ENCODE assay signal across 10 cellular contexts in the genomic region with DNA sequence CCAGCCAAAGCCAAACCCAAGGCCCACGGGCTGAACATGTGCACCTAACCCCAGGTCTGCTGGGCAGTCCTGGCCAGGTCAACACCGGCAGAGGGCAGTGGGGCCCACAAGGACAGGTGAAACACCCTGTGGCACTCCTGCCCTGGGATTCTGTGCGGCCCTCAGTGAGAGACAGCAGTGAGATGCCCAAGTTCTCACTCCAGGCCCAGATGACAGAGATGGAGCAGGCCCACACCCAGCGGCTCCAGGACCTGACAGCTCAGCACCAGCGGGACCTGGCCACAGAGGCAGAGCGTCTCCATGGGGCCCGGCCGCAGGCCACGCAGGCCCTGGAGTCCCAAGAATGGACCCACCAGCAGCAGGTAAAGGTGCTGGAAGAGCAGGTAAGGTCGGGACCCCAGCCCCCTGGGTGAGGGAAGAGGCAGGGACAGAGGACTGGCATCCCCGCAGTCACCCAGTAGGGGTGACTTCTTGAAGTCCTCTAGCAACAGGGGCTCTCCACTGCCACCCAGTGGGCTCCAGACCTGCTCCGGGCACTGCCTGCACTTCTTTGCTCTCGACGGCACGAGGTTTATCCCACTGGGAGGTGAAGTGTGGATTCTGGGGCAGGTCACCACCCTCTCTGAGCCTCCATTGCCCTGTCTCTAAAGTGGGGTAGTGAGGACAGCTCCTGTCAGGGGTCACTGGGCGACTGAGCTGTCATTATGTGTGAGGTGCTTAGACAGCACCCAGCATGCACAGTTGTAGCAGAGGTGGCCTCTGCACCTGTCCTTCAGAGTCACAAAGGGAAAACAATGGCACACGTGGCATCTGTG. TPM values are rescaled to one million over a fixed set of nuclear protein-coding genes. Genes with fewer than 3 reads are reported as not detected.
A peak's percentile ranks its signal among the peaks of the same experiment; 100 is the strongest.
DNase-seq lines count a peak whose midpoint lies in the region; ATAC-seq and TF ChIP-seq lines count a peak whose summit lies in the region.
"Had no signal": no experiment of that assay in that cellular context is flagged by ENCODE, and none has a peak within 500 bp of the region (broad histone marks: within the 10 kb centered on the region; RNA-seq: fewer than 3 reads in every experiment).

No MANE protein-coding gene starts in this region.

- DNase-seq in SIG-M5 treated with dmso at 0.1 percent for 504 hours (lab: John Stamatoyannopoulos, UW; ENCODE audit: unreplicated experiment): peak; percentile 25
- no peak for DNase-seq in SIG-M5 (lab: John Stamatoyannopoulos, UW)
- peak; percentile 56 for DNase-seq in RPMI8226
- DNase-seq in Right ventricle myocardium inferior (ENCODE audit: missing footprints): peak; percentile 66
- peak; percentile 39 for DNase-seq in transverse colon
- DNase-seq in activated naive CD8-positive, alpha-beta T cell treated with anti-CD3 and anti-CD28 coated beads, Interleukin-2, amount 50 U/mL, for 24 hours: no peak
- DNase-seq: DMS79 had no signal

- ATAC-seq in Right ventricle myocardium inferior (no peak), GM18502 (IDR thresholded peaks at IDR 0.05; ENCODE audit: poor library complexity, unreplicated experiment) (no peak)
- ATAC-seq in activated CD4-positive, CD25-positive, alpha-beta regulatory T cell treated with anti-CD3 and anti-CD28 coated beads, Interleukin-2, amount 50 U/mL, for 24 hours: no peak
- ATAC-seq in activated naive CD8-positive, alpha-beta T cell treated with anti-CD3 and anti-CD28 coated beads, Interleukin-2, amount 50 U/mL, for 24 hours: no peak

- TF ChIP-seq POLR2A in transverse colon (IDR thresholded peaks at IDR 0.05): no peak

- H3K27me3 Mint-ChIP-seq in activated naive CD8-positive, alpha-beta T cell treated with anti-CD3 and anti-CD28 coated beads, Interleukin-2, amount 50 U/mL, for 24 hours: no peaks in the 10 kb centered on the region
- H3K27me3 Mint-ChIP-seq: stimulated activated naive CD8-positive, alpha-beta T cell treated with anti-CD3 and anti-CD28 coated beads, Interleukin-15, Interleukin-2, amounts not matched to agents 100 ng/mL and 50 ng/mL, for 24 hours had no signal

- no peaks in the 10 kb centered on the region for H3K27me3 ChIP-seq in transverse colon

- intact Hi-C loops in Right ventricle myocardium inferior (cut with DNase I) (loop anchor here (5.0 kb wide), 2 partner anchors 77 to 137 kb away; no protein-coding TSS in a partner anchor), transverse colon (cut with DNase I; ENCODE audit: low total_unique reads) (loop anchor here (5.0 kb wide), 1 partner anchor 858 kb away; no protein-coding TSS in a partner anchor)

- TF ChIP-seq EP300 in transverse colon (IDR thresholded peaks at IDR 0.05; ENCODE audit: low read depth): no peak

- no peaks in the 10 kb centered on the region for H3K36me3 Mint-ChIP-seq in activated naive CD8-positive, alpha-beta T cell treated with anti-CD3 and anti-CD28 coated beads, Interleukin-2, amount 50 U/mL, for 24 hours (ENCODE audit: low read depth)

- WGBS in transverse colon (ENCODE audit: low coverage in 1 of 2), 2 donors: 68% methylated on average over 14 of the region's 17 CpGs; no CpG with 5 or more reads in 1 of the 2 donors

- in situ Hi-C loops in transverse colon (cut with MboI; ENCODE audit: low pct_ligation_motif_present in 1 of 4, low pct_unique_long_range_greater_than_20kb in 1 of 4, low sequenced_read_pairs in 3 of 4): no loop called here

- no peak overlapping the region for H3K4me3 Mint-ChIP-seq in activated naive CD8-positive, alpha-beta T cell treated with anti-CD3 and anti-CD28 coated beads, Interleukin-2, amount 50 U/mL, for 24 hours
- H3K4me3 Mint-ChIP-seq: stimulated activated naive CD8-positive, alpha-beta T cell treated with anti-CD3 and anti-CD28 coated beads, Interleukin-15, Interleukin-2, amounts not matched to agents 100 ng/mL and 50 ng/mL, for 24 hours had no signal

- H3K4me1 ChIP-seq in transverse colon: peaks cover 9 to 39% (median 16%) of the 10 kb centered on the region in 4 donors

- peak in 4 of 5 experiments; percentile 23 to 40 (median 36) for TF ChIP-seq CTCF in transverse colon (IDR thresholded peaks at IDR 0.05)

- no peak overlapping the region for H3K27ac Mint-ChIP-seq in activated naive CD8-positive, alpha-beta T cell treated with anti-CD3 and anti-CD28 coated beads, Interleukin-2, amount 50 U/mL, for 24 hours
- H3K27ac Mint-ChIP-seq: stimulated activated naive CD8-positive, alpha-beta T cell treated with anti-CD3 and anti-CD28 coated beads, Interleukin-15, Interleukin-2, amounts not matched to agents 100 ng/mL and 50 ng/mL, for 24 hours had no signal

- H3K9me3 Mint-ChIP-seq in activated naive CD8-positive, alpha-beta T cell treated with anti-CD3 and anti-CD28 coated beads, Interleukin-2, amount 50 U/mL, for 24 hours: no peaks in the 10 kb centered on the region
- H3K9me3 Mint-ChIP-seq: stimulated activated naive CD8-positive, alpha-beta T cell treated with anti-CD3 and anti-CD28 coated beads, Interleukin-15, Interleukin-2, amounts not matched to agents 100 ng/mL and 50 ng/mL, for 24 hours had no signal

- H3K36me3 ChIP-seq in transverse colon: no peaks in the 10 kb centered on the region

- H3K4me3 ChIP-seq in transverse colon: no peak overlapping the region

- H3K27ac ChIP-seq in transverse colon: no peak overlapping the region

- H3K4me1 Mint-ChIP-seq in activated naive CD8-positive, alpha-beta T cell treated with anti-CD3 and anti-CD28 coated beads, Interleukin-2, amount 50 U/mL, for 24 hours: no peaks in the 10 kb centered on the region

- no peaks in the 10 kb centered on the region for H3K9me3 ChIP-seq in transverse colon

RNA-seq across cellular contexts. Expression of a gene that starts 8.8 kb away (rescaled TPM):
- total RNA-seq in Right ventricle myocardium inferior (6.7 TPM), transverse colon (10 to 100 TPM in 3 of 4 donors, 1 to 10 TPM in 1; 8.2 to 65.5 (median 30.0) TPM)

Comparison
In these comparisons a context has a peak if more than half of its experiments do, and no peak if none do; other contexts are left out.
1. DNase-seq: peak in SIG-M5 treated with dmso at 0.1 percent for 504 hours (single experiment), RPMI8226 (single experiment), Right ventricle myocardium inferior (single experiment) and transverse colon (single experiment); none in SIG-M5 (single experiment) and activated naive CD8-positive, alpha-beta T cell treated with anti-CD3 and anti-CD28 coated beads, Interleukin-2, amount 50 U/mL, for 24 hours (single experiment).